Comparison of ENCODE assay signal across 10 cellular contexts in the genomic region with DNA sequence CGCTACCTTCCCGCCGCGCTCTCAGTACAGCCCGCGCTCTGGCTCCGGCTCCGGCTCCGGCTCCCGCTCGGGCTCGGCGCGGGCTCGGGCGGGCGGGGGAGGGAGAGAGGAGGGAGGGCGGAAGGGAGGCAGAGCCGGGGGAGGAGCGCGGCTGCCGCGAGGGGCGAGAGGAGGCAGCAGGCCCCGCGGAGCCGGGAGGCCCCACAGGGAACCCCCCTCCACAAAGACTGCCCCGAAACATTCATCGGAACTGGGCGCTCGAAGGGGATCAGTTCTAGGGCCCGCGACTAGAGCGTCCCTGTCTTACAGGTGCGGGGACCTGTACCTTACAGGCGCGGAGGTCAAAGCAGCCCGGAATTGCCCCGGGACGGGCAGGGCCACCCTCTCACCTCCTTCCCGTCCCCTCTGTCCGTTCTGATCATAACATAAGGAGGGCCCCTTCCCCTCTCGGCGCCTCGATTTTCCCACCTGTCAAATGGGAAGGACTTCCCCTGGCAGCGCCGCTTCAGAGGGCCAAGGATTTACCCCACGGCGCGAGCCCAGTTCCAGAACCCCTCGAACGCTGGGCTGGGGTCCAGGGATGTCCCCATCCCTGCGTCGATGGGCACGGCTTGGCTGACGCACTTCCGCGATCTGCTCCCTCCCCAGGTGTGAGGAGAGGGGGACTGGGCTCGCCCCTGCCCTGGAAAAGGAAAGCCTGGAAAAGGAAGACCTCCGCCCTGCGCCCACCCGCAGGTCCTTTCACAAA. TPM values are rescaled to one million over a fixed set of nuclear protein-coding genes. Genes with fewer than 3 reads are reported as not detected.
DNase-seq lines count a peak whose midpoint lies in the region; ATAC-seq, FAIRE-seq and TF ChIP-seq lines count a peak whose summit lies in the region.
"Had no signal": no experiment of that assay in that cellular context is flagged by ENCODE, and none has a peak within 500 bp of the region (broad histone marks: within the 10 kb centered on the region; RNA-seq: fewer than 3 reads in every experiment).

SHISA8 (minus strand) TSS at position 40 of the 748 bp plus-strand sequence. CDS start 407 bp downstream, outside the sequence.

- peak within 1 kb of the TSS; percentile 42; the same call in 1 of the 2 replicates for H3K4me2 ChIP-seq in HepG2 (ENCODE audit: low read depth, low read length)

- no peak for TF ChIP-seq RAD21 in HepG2 (CRISPR knock-in tag; IDR thresholded peaks at IDR 0.05)

- H3K4me3 ChIP-seq in astrocyte of the spinal cord (ENCODE audit: low read depth, low read length) (no peak within 1 kb of the TSS), HepG2 (replicated peaks in 1 of 3; ENCODE audit: insufficient read depth in 1 of 3, low read depth in 2 of 3, low read length in 3 of 3) (peak within 1 kb of the TSS in 1 of 3 experiments; percentile 48; a peak in 1 of 6 replicates)

- H3K27ac ChIP-seq in HepG2 (ENCODE audit: extremely low read length, insufficient read depth, low read length) = no peak within 1 kb of the TSS

- 22% methylated on average over 19 of the region's 62 CpGs for WGBS in HepG2 (ENCODE audit: low lambda C conversion rate)

- in situ Hi-C loops in astrocyte of the spinal cord (cut with HindIII; ENCODE audit: low sequenced_read_pairs) = no loop called here
- in situ Hi-C loops in HepG2 (cut with HindIII; ENCODE audit: extremely low pct_ligation_motif_present, low pct_unique_long_range_greater_than_20kb) = no loop called here

- no peak for TF ChIP-seq POLR2A in HepG2 (IDR thresholded peaks at IDR 0.05; ENCODE audit: insufficient read depth in 1 of 2, low read depth in 2 of 2, low read length in 2 of 2)

- no TSS peak for BruUV-seq in HepG2 (replicated peaks; lab: Mats Ljungman, UMichigan)

- peaks cover 29 to 81% of the 10 kb centered on the region in 2 experiments for H3K27me3 ChIP-seq in HepG2 (ENCODE audit: control insufficient read depth in 1 of 2, insufficient read depth in 2 of 2, low read length in 2 of 2)

- no peaks in the 10 kb centered on the region for H3K79me2 ChIP-seq in HepG2 (ENCODE audit: insufficient read depth, low read length)

- no peaks in the 10 kb centered on the region for H3K9me3 ChIP-seq in HepG2 (ENCODE audit: low read length)

- no peak for TF ChIP-seq CTCF in astrocyte of the spinal cord (IDR thresholded peaks at IDR 0.05; ENCODE audit: low read depth, low read length)
- TF ChIP-seq CTCF in HepG2 (CRISPR knock-in tag; IDR thresholded peaks at IDR 0.05) = no peak

- peaks cover 16% of the 10 kb centered on the region; the same call in 1 of the 2 replicates for H4K20me1 ChIP-seq in HepG2 (ENCODE audit: insufficient read depth, low read length)

- H3K4me1 ChIP-seq in HepG2 (ENCODE audit: insufficient read depth, low read length) = peaks cover 30% of the 10 kb centered on the region

- peak; percentile 21 for ATAC-seq in HepG2
- ATAC-seq in HG03439 (IDR thresholded peaks at IDR 0.05; ENCODE audit: unreplicated experiment) = no peak
- no peak for ATAC-seq in HG03520 (IDR thresholded peaks at IDR 0.05; ENCODE audit: unreplicated experiment)

- CTCF ChIA-PET in HepG2 (lab: Yijun Ruan, JAX; ENCODE audit: low intra/inter-chr PET ratio, low total read pairs) = no interaction called here

- DNase-seq in DMS 273 (lab: John Stamatoyannopoulos, UW; ENCODE audit: unreplicated experiment) = peak; percentile 62
- DNase-seq in DMS 273 treated with DMSO at 0.1 percent for 48 hours (lab: John Stamatoyannopoulos, UW) = no peak
- DNase-seq in T-helper 1 cell = peak; percentile 36 to 60 (median 52)
- peak; percentile 27 for DNase-seq in astrocyte of the spinal cord (ENCODE audit: low read depth, low spot score)
- no peak for DNase-seq in HepG2 (ENCODE audit: low spot score)
- peak; percentile 37 for DNase-seq in stimulated activated CD8-positive, alpha-beta memory T cell treated with anti-CD3 and anti-CD28 coated beads, Interleukin-4, amount 100 ng/mL, for 24 hours (ENCODE audit: low read depth)

- FAIRE-seq in HepG2 (lab: Jason Lieb, UNC) = no peak
- FAIRE-seq: A204.1 had no signal

- H2AFZ ChIP-seq in HepG2 (ENCODE audit: low read length) = no peak within 1 kb of the TSS

- POLR2A ChIA-PET in HepG2 (lab: Yijun Ruan, JAX) = no interaction called here

- TF ChIP-seq EP300 in HepG2 (IDR thresholded peaks at IDR 0.05; ENCODE audit: low read depth in 2 of 2, low read length in 2 of 2) = no peak
- no peak for TF ChIP-seq EP300 in HepG2 (CRISPR knock-in tag; IDR thresholded peaks at IDR 0.05; ENCODE audit: borderline replicate concordance)

- no peak within 1 kb of the TSS for H3K9ac ChIP-seq in HepG2 (ENCODE audit: insufficient read depth, low read depth, low read length)

- intact Hi-C loops in HepG2 (cut with micrococcal nuclease; ENCODE audit: unreplicated experiment) = no loop called here

- no peaks in the 10 kb centered on the region for H3K36me3 ChIP-seq in HepG2 (replicated peaks in 1 of 2; ENCODE audit: control insufficient read depth in 1 of 2, insufficient read depth in 2 of 2, low read length in 2 of 2)

TF ChIP-seq in HepG2, 621 proteins besides CTCF, POLR2A, EP300 and RAD21 (continues in another document):
- TF ChIP-seq MAZ (IDR thresholded peaks at IDR 0.05; ENCODE audit: borderline replicate concordance, low read depth, low read length) = no peak
- no peak for TF ChIP-seq MAZ (CRISPR knock-in tag; IDR thresholded peaks at IDR 0.05; ENCODE audit: low read depth)
- TF ChIP-seq SNAI1 (CRISPR knock-in tag; IDR thresholded peaks at IDR 0.05; ENCODE audit: borderline replicate concordance) = no peak
- TF ChIP-seq, protein P1, sequence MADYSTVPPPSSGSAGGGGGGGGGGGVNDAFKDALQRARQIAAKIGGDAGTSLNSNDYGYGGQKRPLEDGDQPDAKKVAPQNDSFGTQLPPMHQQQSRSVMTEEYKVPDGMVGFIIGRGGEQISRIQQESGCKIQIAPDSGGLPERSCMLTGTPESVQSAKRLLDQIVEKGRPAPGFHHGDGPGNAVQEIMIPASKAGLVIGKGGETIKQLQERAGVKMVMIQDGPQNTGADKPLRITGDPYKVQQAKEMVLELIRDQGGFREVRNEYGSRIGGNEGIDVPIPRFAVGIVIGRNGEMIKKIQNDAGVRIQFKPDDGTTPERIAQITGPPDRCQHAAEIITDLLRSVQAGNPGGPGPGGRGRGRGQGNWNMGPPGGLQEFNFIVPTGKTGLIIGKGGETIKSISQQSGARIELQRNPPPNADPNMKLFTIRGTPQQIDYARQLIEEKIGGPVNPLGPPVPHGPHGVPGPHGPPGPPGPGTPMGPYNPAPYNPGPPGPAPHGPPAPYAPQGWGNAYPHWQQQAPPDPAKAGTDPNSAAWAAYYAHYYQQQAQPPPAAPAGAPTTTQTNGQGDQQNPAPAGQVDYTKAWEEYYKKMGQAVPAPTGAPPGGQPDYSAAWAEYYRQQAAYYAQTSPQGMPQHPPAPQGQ (CRISPR knock-in tag; IDR thresholded peaks at IDR 0.05; ENCODE audit: borderline replicate concordance) = no peak
- peak; percentile 89 for TF ChIP-seq BCL6 (CRISPR knock-in tag; IDR thresholded peaks at IDR 0.05)
- TF ChIP-seq EZH2 (conservative IDR thresholded peaks at IDR 0.05; ENCODE audit: low read depth, low read length) = peak; percentile 57; the same call in 1 of the 2 replicates
- no peak for TF ChIP-seq ZSCAN21 (CRISPR knock-in tag; IDR thresholded peaks at IDR 0.05; ENCODE audit: borderline replicate concordance)
- 0 out of 2 replicates have a peak, but pooled peaks have one; percentile 11 for TF ChIP-seq GABPA (IDR thresholded peaks at IDR 0.05; ENCODE audit: low read depth, low read length)
- no peak for TF ChIP-seq GABPA (CRISPR knock-in tag; IDR thresholded peaks at IDR 0.05; ENCODE audit: low read depth)
- no peak for TF ChIP-seq SIX1 (CRISPR knock-in tag; IDR thresholded peaks at IDR 0.05; ENCODE audit: borderline replicate concordance)
- TF ChIP-seq SOX13 (IDR thresholded peaks at IDR 0.05) = no peak
- TF ChIP-seq SOX13 (CRISPR knock-in tag; conservative IDR thresholded peaks at IDR 0.05 in 1 of 2, IDR thresholded peaks at IDR 0.05 in 1 of 2) = 0 out of 4 replicates have a peak, but pooled peaks of 1 of the 2 experiments have one; percentile 7

RNA-seq across cellular contexts. Expression of gene SHISA8, which starts in this region (rescaled TPM):
- not detected in 2 replicates for total RNA-seq in HepG2 (2016; rRNA removed; fragmentation: Illumina TruSeq; extraction: Trizol)
- not detected in 2 replicates for total RNA-seq in HepG2 (2016; cell fraction: cytosol; rRNA removed; fragmentation: Illumina TruSeq; extraction: Trizol; ENCODE audit: low read depth)
- not detected in 2 replicates for total RNA-seq in HepG2 (2016; cell fraction: insoluble cytoplasmic fraction; rRNA removed; fragmentation: Illumina TruSeq; extraction: Trizol)
- total RNA-seq in HepG2 (2016; cell fraction: membrane; rRNA removed; fragmentation: Illumina TruSeq; extraction: Trizol) = not detected in 2 replicates
- total RNA-seq in HepG2 (2016; cell fraction: nucleus; rRNA removed; fragmentation: Illumina TruSeq; extraction: Trizol) = not detected in 2 replicates
- not detected in 2 replicates for polyA plus RNA-seq in HepG2 (2011; rRNA removed)
- polyA plus RNA-seq in HepG2 (2011; cell fraction: cytosol; rRNA removed) = not detected in 2 replicates
- not detected in 2 replicates for polyA plus RNA-seq in HepG2 (2011; cell fraction: nucleus; rRNA removed)
- polyA plus RNA-seq in HepG2 (2012) = not detected in 2 replicates
- polyA plus RNA-seq in HepG2 (2016; cell fraction: cytosol; fragmentation: Illumina TruSeq; extraction: Trizol; ENCODE audit: low read depth) = not detected in 2 replicates
- polyA plus RNA-seq in HepG2 (2016; cell fraction: insoluble cytoplasmic fraction; fragmentation: Illumina TruSeq; extraction: Trizol; ENCODE audit: low read depth) = not detected in 2 replicates
- polyA plus RNA-seq in HepG2 (2016; cell fraction: membrane; fragmentation: Illumina TruSeq; extraction: Trizol; ENCODE audit: low read depth) = not detected in 2 replicates
- polyA plus RNA-seq in HepG2 (2016; cell fraction: nucleus; fragmentation: Illumina TruSeq; extraction: Trizol; ENCODE audit: insufficient read depth, low read depth) = not detected in 2 replicates
- polyA minus RNA-seq in HepG2 (2011; rRNA and poly(A)+ RNA removed; ENCODE audit: low replicate concordance) = not detected in 2 replicates
- polyA minus RNA-seq in HepG2 (2011; cell fraction: cytosol; rRNA and poly(A)+ RNA removed) = not detected in 2 replicates
- polyA minus RNA-seq in HepG2 (2011; cell fraction: nucleus; rRNA and poly(A)+ RNA removed) = not detected in 2 replicates
- total RNA-seq: SK-MEL-5 had no signal

Comparison
In these comparisons a context has a peak if more than half of its experiments do, and no peak if none do; other contexts are left out.
1. DNase-seq: peak in DMS 273 (single experiment), T-helper 1 cell (5 of 5), astrocyte of the spinal cord (single experiment) and stimulated activated CD8-positive, alpha-beta memory T cell treated with anti-CD3 and anti-CD28 coated beads, Interleukin-4, amount 100 ng/mL, for 24 hours (single experiment); none in DMS 273 treated with DMSO at 0.1 percent for 48 hours (single experiment) and HepG2 (single experiment).
2. Peak in ATAC-seq and H3K4me2 ChIP-seq in HepG2; RNA of the gene not detected or under 1 TPM.